ENCODE assay signal across 14 cellular contexts in genomic region chr4:102533348-102533747, GRCh38. TPM values are rescaled to one million over a fixed set of nuclear protein-coding genes. Genes with fewer than 3 reads are reported as not detected.
A peak's percentile ranks its signal among the peaks of the same experiment; 100 is the strongest.
DNase-seq lines count a peak whose midpoint lies in the region; ATAC-seq and TF ChIP-seq lines count a peak whose summit lies in the region.
"Had no signal": no experiment of that assay in that cellular context is flagged by ENCODE, and none has a peak within 500 bp of the region (broad histone marks: within the 10 kb centered on the region; RNA-seq: fewer than 3 reads in every experiment).

No MANE protein-coding gene starts in this region.

- CTCF ChIA-PET in activated CD8-positive, alpha-beta T cell treated with anti-CD3 and anti-CD28 coated beads for 36 hours (lab: Charles Lee): interaction anchor here (1.9 kb wide), 1 partner anchor 35 kb away, joined by 4 read pairs; no protein-coding TSS in a partner anchor
- CTCF ChIA-PET in activated CD8-positive, alpha-beta T cell treated with anti-CD3 and anti-CD28 coated beads, Interleukin-2, amount 10 ng/mL, durations not matched to agents 7 days and 5 days (lab: Charles Lee): interaction anchor here (1.3 kb wide), 1 partner anchor 31 kb away, joined by 5 read pairs; no protein-coding TSS in a partner anchor
- CTCF ChIA-PET in HEK293 (lab: Yijun Ruan, JAX): interaction anchor here (0.6 kb wide), 1 partner anchor 17 kb away, joined by 3 read pairs; no protein-coding TSS in a partner anchor
- CTCF ChIA-PET in activated CD4-positive, alpha-beta memory T cell treated with anti-CD3 and anti-CD28 coated beads, Interleukin-2, amount 10 ng/mL, durations not matched to agents 7 days and 5 days (lab: Charles Lee): no interaction called here

- H3K9me3 Mint-ChIP-seq in activated CD8-positive, alpha-beta T cell treated with anti-CD3 and anti-CD28 coated beads for 36 hours: no peaks in the 10 kb centered on the region
- no peaks in the 10 kb centered on the region for H3K9me3 Mint-ChIP-seq in activated CD8-positive, alpha-beta T cell treated with anti-CD3 and anti-CD28 coated beads, Interleukin-2, amount 10 ng/mL, durations not matched to agents 7 days and 5 days (ENCODE audit: insufficient read depth)
- no peaks in the 10 kb centered on the region for H3K9me3 Mint-ChIP-seq in activated naive CD8-positive, alpha-beta T cell treated with anti-CD3 and anti-CD28 coated beads, Interleukin-2, amount 10 ng/mL, durations not matched to agents 7 days and 5 days
- H3K9me3 Mint-ChIP-seq in activated CD4-positive, alpha-beta memory T cell treated with anti-CD3 and anti-CD28 coated beads, Interleukin-2, amount 10 ng/mL, durations not matched to agents 7 days and 5 days: no peaks in the 10 kb centered on the region
- H3K9me3 Mint-ChIP-seq: CD14-positive monocyte had no signal

- H3K4me3 ChIP-seq in HEK293 (ENCODE audit: low read depth, low read length): no peak overlapping the region
- H3K4me3 ChIP-seq: Peyer's patch had no signal

- no peaks in the 10 kb centered on the region for H3K4me1 ChIP-seq in HEK293 (ENCODE audit: control insufficient read depth, insufficient read depth, low read length)
- H3K4me1 ChIP-seq: Peyer's patch had no signal

- peak overlapping the region; percentile 50 for H3K27ac Mint-ChIP-seq in activated CD8-positive, alpha-beta T cell treated with anti-CD3 and anti-CD28 coated beads for 36 hours
- H3K27ac Mint-ChIP-seq in activated CD8-positive, alpha-beta T cell treated with anti-CD3 and anti-CD28 coated beads, Interleukin-2, amount 10 ng/mL, durations not matched to agents 7 days and 5 days: no peak overlapping the region
- H3K27ac Mint-ChIP-seq in activated naive CD8-positive, alpha-beta T cell treated with anti-CD3 and anti-CD28 coated beads, Interleukin-2, amount 10 ng/mL, durations not matched to agents 7 days and 5 days: peak overlapping the region; percentile 28
- H3K27ac Mint-ChIP-seq in activated CD4-positive, alpha-beta memory T cell treated with anti-CD3 and anti-CD28 coated beads, Interleukin-2, amount 10 ng/mL, durations not matched to agents 7 days and 5 days: no peak overlapping the region

- no peak overlapping the region for H3K27ac ChIP-seq in HEK293 (ENCODE audit: extremely low read depth, low read depth, low read length)
- H3K27ac ChIP-seq: Peyer's patch had no signal

- no peak for ATAC-seq in activated CD8-positive, alpha-beta T cell treated with anti-CD3 and anti-CD28 coated beads for 36 hours
- ATAC-seq in activated CD8-positive, alpha-beta T cell treated with anti-CD3 and anti-CD28 coated beads, Interleukin-2, amount 10 ng/mL, durations not matched to agents 7 days and 5 days: no peak
- no peak for ATAC-seq in activated naive CD8-positive, alpha-beta T cell treated with anti-CD3 and anti-CD28 coated beads, Interleukin-2, amount 10 ng/mL, durations not matched to agents 7 days and 5 days (ENCODE audit: low read depth)
- ATAC-seq in left colon: peak; percentile 58
- ATAC-seq in GM21528 (IDR thresholded peaks at IDR 0.05; ENCODE audit: low FRiP score, unreplicated experiment): no peak
- ATAC-seq: SK-N-SH treated with all-trans-retinoic acid at 6 μM for 48 hours had no signal

- POLR2A ChIA-PET in activated CD8-positive, alpha-beta T cell treated with anti-CD3 and anti-CD28 coated beads for 36 hours (lab: Charles Lee): interaction anchor here (1.0 kb wide), 1 partner anchor 21 kb away, joined by 3 read pairs; no protein-coding TSS in a partner anchor
- POLR2A ChIA-PET in activated CD8-positive, alpha-beta T cell treated with anti-CD3 and anti-CD28 coated beads, Interleukin-2, amount 10 ng/mL, durations not matched to agents 7 days and 5 days (lab: Charles Lee): no interaction called here
- POLR2A ChIA-PET in HEK293 (lab: Yijun Ruan, JAX): no interaction called here
- POLR2A ChIA-PET in activated naive CD8-positive, alpha-beta T cell treated with anti-CD3 and anti-CD28 coated beads, Interleukin-2, amount 10 ng/mL, durations not matched to agents 7 days and 5 days (lab: Charles Lee): interaction anchor here (0.6 to 1.0 kb wide), 3 partner anchors 12 to 36 kb away, joined by 3 to 5 read pairs (median 4); no protein-coding TSS in a partner anchor
- POLR2A ChIA-PET in activated CD4-positive, alpha-beta memory T cell treated with anti-CD3 and anti-CD28 coated beads, Interleukin-2, amount 10 ng/mL, durations not matched to agents 7 days and 5 days (lab: Charles Lee): interaction anchor here (0.9 kb wide), 1 partner anchor 10 kb away, joined by 4 read pairs; no protein-coding TSS in a partner anchor

- no peak overlapping the region for H3K4me3 Mint-ChIP-seq in activated CD8-positive, alpha-beta T cell treated with anti-CD3 and anti-CD28 coated beads for 36 hours
- no peak overlapping the region for H3K4me3 Mint-ChIP-seq in activated CD8-positive, alpha-beta T cell treated with anti-CD3 and anti-CD28 coated beads, Interleukin-2, amount 10 ng/mL, durations not matched to agents 7 days and 5 days
- H3K4me3 Mint-ChIP-seq in activated naive CD8-positive, alpha-beta T cell treated with anti-CD3 and anti-CD28 coated beads, Interleukin-2, amount 10 ng/mL, durations not matched to agents 7 days and 5 days: no peak overlapping the region
- H3K4me3 Mint-ChIP-seq in activated CD4-positive, alpha-beta memory T cell treated with anti-CD3 and anti-CD28 coated beads, Interleukin-2, amount 10 ng/mL, durations not matched to agents 7 days and 5 days: no peak overlapping the region
- H3K4me3 Mint-ChIP-seq: CD14-positive monocyte had no signal

- intact Hi-C loops in activated CD8-positive, alpha-beta T cell treated with anti-CD3 and anti-CD28 coated beads for 36 hours (cut with micrococcal nuclease): no loop called here
- intact Hi-C loops in left colon (cut with DNase I, micrococcal nuclease): no loop called here

- H3K4me1 Mint-ChIP-seq in activated CD8-positive, alpha-beta T cell treated with anti-CD3 and anti-CD28 coated beads for 36 hours (ENCODE audit: low read depth): peaks cover 73% of the 10 kb centered on the region
- H3K4me1 Mint-ChIP-seq in activated CD8-positive, alpha-beta T cell treated with anti-CD3 and anti-CD28 coated beads, Interleukin-2, amount 10 ng/mL, durations not matched to agents 7 days and 5 days (ENCODE audit: low read depth): peaks cover 79% of the 10 kb centered on the region
- H3K4me1 Mint-ChIP-seq in activated naive CD8-positive, alpha-beta T cell treated with anti-CD3 and anti-CD28 coated beads, Interleukin-2, amount 10 ng/mL, durations not matched to agents 7 days and 5 days: peaks cover 57% of the 10 kb centered on the region
- H3K4me1 Mint-ChIP-seq in activated CD4-positive, alpha-beta memory T cell treated with anti-CD3 and anti-CD28 coated beads, Interleukin-2, amount 10 ng/mL, durations not matched to agents 7 days and 5 days: peaks cover 51% of the 10 kb centered on the region
- H3K4me1 Mint-ChIP-seq: CD14-positive monocyte had no signal

- H3K36me3 ChIP-seq in HEK293 (ENCODE audit: control insufficient read depth in 2 of 2, insufficient read depth in 1 of 2, low read length in 2 of 2): no peaks in the 10 kb centered on the region

- peaks cover 55% of the 10 kb centered on the region for H3K36me3 Mint-ChIP-seq in activated CD8-positive, alpha-beta T cell treated with anti-CD3 and anti-CD28 coated beads for 36 hours (ENCODE audit: low read depth)
- peaks cover 59% of the 10 kb centered on the region for H3K36me3 Mint-ChIP-seq in activated CD8-positive, alpha-beta T cell treated with anti-CD3 and anti-CD28 coated beads, Interleukin-2, amount 10 ng/mL, durations not matched to agents 7 days and 5 days (ENCODE audit: low read depth)
- peaks cover 24% of the 10 kb centered on the region for H3K36me3 Mint-ChIP-seq in activated naive CD8-positive, alpha-beta T cell treated with anti-CD3 and anti-CD28 coated beads, Interleukin-2, amount 10 ng/mL, durations not matched to agents 7 days and 5 days
- peaks cover 58% of the 10 kb centered on the region for H3K36me3 Mint-ChIP-seq in activated CD4-positive, alpha-beta memory T cell treated with anti-CD3 and anti-CD28 coated beads, Interleukin-2, amount 10 ng/mL, durations not matched to agents 7 days and 5 days (ENCODE audit: low read depth)

- no peak for TF ChIP-seq CTCF in activated CD8-positive, alpha-beta T cell treated with anti-CD3 and anti-CD28 coated beads for 36 hours (IDR thresholded peaks at IDR 0.05)
- no peak for TF ChIP-seq CTCF in HEK293 (tag by site-specific recombination; IDR thresholded peaks at IDR 0.05)

- DNase-seq in activated CD8-positive, alpha-beta T cell treated with anti-CD3 and anti-CD28 coated beads for 36 hours: no peak
- DNase-seq in activated CD8-positive, alpha-beta T cell treated with anti-CD3 and anti-CD28 coated beads, Interleukin-2, amount 10 ng/mL, durations not matched to agents 7 days and 5 days: no peak
- no peak for DNase-seq in activated naive CD8-positive, alpha-beta T cell treated with anti-CD3 and anti-CD28 coated beads, Interleukin-2, amount 10 ng/mL, durations not matched to agents 7 days and 5 days
- DNase-seq in left colon (no peak), NCI-H187 (lab: John Stamatoyannopoulos, UW) (no peak)
- DNase-seq in activated CD4-positive, alpha-beta memory T cell treated with anti-CD3 and anti-CD28 coated beads, Interleukin-2, amount 10 ng/mL, durations not matched to agents 7 days and 5 days: no peak
- DNase-seq: Calu3, NCI-H524 treated with DMSO at 0.1 percent for 48 hours, Peyer's patch, Right ventricle myocardium superior had no signal

- no peaks in the 10 kb centered on the region for H3K9me3 ChIP-seq in HEK293 (ENCODE audit: control insufficient read depth, insufficient read depth, low read depth, low read length)
- H3K9me3 ChIP-seq: Peyer's patch had no signal

- H3K27me3 Mint-ChIP-seq in activated CD8-positive, alpha-beta T cell treated with anti-CD3 and anti-CD28 coated beads for 36 hours: no peaks in the 10 kb centered on the region
- H3K27me3 Mint-ChIP-seq in activated CD8-positive, alpha-beta T cell treated with anti-CD3 and anti-CD28 coated beads, Interleukin-2, amount 10 ng/mL, durations not matched to agents 7 days and 5 days (ENCODE audit: low read depth): no peaks in the 10 kb centered on the region
- no peaks in the 10 kb centered on the region for H3K27me3 Mint-ChIP-seq in activated naive CD8-positive, alpha-beta T cell treated with anti-CD3 and anti-CD28 coated beads, Interleukin-2, amount 10 ng/mL, durations not matched to agents 7 days and 5 days
- H3K27me3 Mint-ChIP-seq in activated CD4-positive, alpha-beta memory T cell treated with anti-CD3 and anti-CD28 coated beads, Interleukin-2, amount 10 ng/mL, durations not matched to agents 7 days and 5 days: no peaks in the 10 kb centered on the region

TF ChIP-seq in HEK293, 187 proteins besides CTCF, POLR2A, EP300 and RAD21 (continues in another document):
- TF ChIP-seq IKZF3 (tag by site-specific recombination; IDR thresholded peaks at IDR 0.05): no peak

RNA-seq across cellular contexts. Expression of gene NFKB1, which starts 32.2 kb away (rescaled TPM):
- total RNA-seq in activated CD8-positive, alpha-beta T cell treated with anti-CD3 and anti-CD28 coated beads for 36 hours: 100 to 1,000 TPM; 224 to 230 TPM
- 100 to 1,000 TPM; 150 to 162 TPM for total RNA-seq in activated CD8-positive, alpha-beta T cell treated with anti-CD3 and anti-CD28 coated beads, Interleukin-2, amount 10 ng/mL, durations not matched to agents 7 days and 5 days
- total RNA-seq in activated naive CD8-positive, alpha-beta T cell treated with anti-CD3 and anti-CD28 coated beads, Interleukin-2, amount 10 ng/mL, durations not matched to agents 7 days and 5 days: 100 to 1,000 TPM; 129 to 130 TPM
- total RNA-seq in left colon: 10 to 100 TPM; 45.3 to 49.8 TPM
- total RNA-seq in activated CD4-positive, alpha-beta memory T cell treated with anti-CD3 and anti-CD28 coated beads, Interleukin-2, amount 10 ng/mL, durations not matched to agents 7 days and 5 days: 10 to 100 TPM; 84.7 to 88.1 TPM

Comparison
In these comparisons a context has a peak if more than half of its experiments do, and no peak if none do; other contexts are left out.
1. H3K27ac Mint-ChIP-seq: peak in activated CD8-positive, alpha-beta T cell treated with anti-CD3 and anti-CD28 coated beads for 36 hours (single experiment) and activated naive CD8-positive, alpha-beta T cell treated with anti-CD3 and anti-CD28 coated beads, Interleukin-2, amount 10 ng/mL, durations not matched to agents 7 days and 5 days (single experiment); none in activated CD8-positive, alpha-beta T cell treated with anti-CD3 and anti-CD28 coated beads, Interleukin-2, amount 10 ng/mL, durations not matched to agents 7 days and 5 days (single experiment) and activated CD4-positive, alpha-beta memory T cell treated with anti-CD3 and anti-CD28 coated beads, Interleukin-2, amount 10 ng/mL, durations not matched to agents 7 days and 5 days (single experiment).
2. POLR2A ChIA-PET loops: an anchor here in activated CD8-positive, alpha-beta T cell treated with anti-CD3 and anti-CD28 coated beads for 36 hours (1.0 kb wide), activated naive CD8-positive, alpha-beta T cell treated with anti-CD3 and anti-CD28 coated beads, Interleukin-2, amount 10 ng/mL, durations not matched to agents 7 days and 5 days (0.6 to 1.0 kb wide) and activated CD4-positive, alpha-beta memory T cell treated with anti-CD3 and anti-CD28 coated beads, Interleukin-2, amount 10 ng/mL, durations not matched to agents 7 days and 5 days (0.9 kb wide); none called in activated CD8-positive, alpha-beta T cell treated with anti-CD3 and anti-CD28 coated beads, Interleukin-2, amount 10 ng/mL, durations not matched to agents 7 days and 5 days and HEK293.